ENCODE assay signal across 1 cellular context in genomic region chr16:11250786-11251524, GRCh38.
TF ChIP-seq lines count a peak whose summit lies in the region.

No MANE protein-coding gene starts in this region.

TF ChIP-seq in HepG2, 621 proteins besides CTCF, POLR2A, EP300 and RAD21 (continued from another document):
- 0 out of 2 replicates have a peak, but pooled peaks have one; percentile 7 for TF ChIP-seq ZNF615 (CRISPR knock-in tag; IDR thresholded peaks at IDR 0.05; ENCODE audit: borderline replicate concordance)
